ENCODE assay signal across 33 cellular contexts in the genomic region with DNA sequence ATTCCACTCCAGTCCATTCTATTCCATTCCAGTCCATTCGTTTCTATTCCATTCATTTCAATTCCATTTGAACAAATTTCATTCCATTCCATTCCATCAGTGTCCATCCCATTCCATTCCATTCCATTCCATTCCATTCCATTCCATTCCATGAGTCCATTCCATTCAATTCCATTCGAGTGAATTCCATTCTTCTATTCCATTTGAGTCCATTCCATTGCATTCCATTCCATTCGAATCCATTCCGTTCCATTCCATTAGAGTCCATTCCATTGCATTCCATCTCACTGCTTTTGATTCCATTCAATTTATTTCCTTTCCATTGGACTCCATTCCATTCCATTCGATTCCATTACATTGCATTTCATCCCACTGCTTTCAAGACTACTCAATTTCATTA.
"Had no signal": no experiment of that assay in that cellular context is flagged by ENCODE, and none has a peak within 500 bp of the region (broad histone marks: within the 10 kb centered on the region; RNA-seq: fewer than 3 reads in every experiment).

No MANE protein-coding gene starts in this region.

- H3K27me3 ChIP-seq: adrenal gland, body of pancreas, brain microvascular endothelial cell, breast epithelium had no signal

- FAIRE-seq: astrocyte, TTC549 had no signal

- H3K36me3 ChIP-seq: adrenal gland, brain microvascular endothelial cell, breast epithelium had no signal

- DNase-seq: activated B cell treated with CpG ODN at 0.5 μM for 24 hours; activated CD4-positive, alpha-beta memory T cell treated with anti-CD3 and anti-CD28 coated beads for 36 hours; activated CD4-positive, alpha-beta T cell treated with anti-CD3 and anti-CD28 coated beads for 4 hours; activated CD4-positive, alpha-beta T cell treated with anti-CD3 and anti-CD28 coated beads, Interleukin-2, amount 10 ng/mL, durations not matched to agents 24 days and 14 days; activated CD4-positive, alpha-beta T cell treated with anti-CD3 and anti-CD28 coated beads, Interleukin-2, amount 50 U/mL, for 1 hour; activated CD4-positive, alpha-beta T cell treated with anti-CD3 and anti-CD28 coated beads, Interleukin-2, amount 50 U/mL, for 4 hours; activated CD4-positive, CD25-positive, alpha-beta regulatory T cell treated with anti-CD3 and anti-CD28 coated beads, Interleukin-2, amount 50 U/mL, for 72 hours; activated CD8-positive, alpha-beta memory T cell treated with anti-CD3 and anti-CD28 coated beads, Interleukin-2, amount 50 U/mL, for 4 hours; activated CD8-positive, alpha-beta T cell treated with anti-CD3 and anti-CD28 coated beads for 36 hours; activated effector memory CD4-positive, alpha-beta T cell treated with anti-CD3 and anti-CD28 coated beads, Interleukin-2, amount 50 U/mL, for 16 hours; activated gamma-delta T cell treated with Interleukin-2 at 50 U/mL for 16 hours; activated naive CD4-positive, alpha-beta T cell; activated naive CD4-positive, alpha-beta T cell treated with anti-CD3 and anti-CD28 coated beads for 36 hours; activated naive CD4-positive, alpha-beta T cell treated with anti-CD3 and anti-CD28 coated beads, Interleukin-2, amount 50 U/mL, for 16 hours; activated naive CD8-positive, alpha-beta T cell treated with anti-CD3 and anti-CD28 coated beads for 36 hours; activated T-cell treated with anti-CD3 and anti-CD28 coated beads for 4 hours; activated T-cell treated with anti-CD3 and anti-CD28 coated beads, Interleukin-2, amount 50 U/mL, for 1 hour; activated T-cell treated with anti-CD3 and anti-CD28 coated beads, Interleukin-2, amount 50 U/mL, for 4 hours; activated T-cell treated with anti-CD3 and anti-CD28 coated beads, Interleukin-2, amount 50 U/mL, for 72 hours; adrenal gland; amniotic stem cell; aorta; body of pancreas; brain microvascular endothelial cell; central memory CD4-positive, alpha-beta T cell; T-helper 2 cell; T-helper 9 cell had no signal

- H3K4me1 ChIP-seq: adrenal gland, body of pancreas, breast epithelium had no signal

- H3K27ac ChIP-seq: adrenal gland, body of pancreas, brain microvascular endothelial cell, breast epithelium, VCaP had no signal

- ATAC-seq: activated CD8-positive, alpha-beta T cell treated with anti-CD3 and anti-CD28 coated beads for 36 hours; activated naive CD4-positive, alpha-beta T cell treated with anti-CD3 and anti-CD28 coated beads, Interleukin-2, amount 50 U/mL, for 72 hours; activated T-cell treated with anti-CD3 and anti-CD28 coated beads, Interleukin-2, amount 50 U/mL, for 4 hours; activated T-cell treated with anti-CD3 and anti-CD28 coated beads, Interleukin-2, amount 50 U/mL, for 72 hours; activated T-helper 17 cell treated with anti-CD3 and anti-CD28 coated beads, Interleukin-2, amount 50 U/mL, for 72 hours; body of pancreas had no signal

- H3K4me3 ChIP-seq: adrenal gland, body of pancreas, breast epithelium had no signal
